In the genomic region with DNA sequence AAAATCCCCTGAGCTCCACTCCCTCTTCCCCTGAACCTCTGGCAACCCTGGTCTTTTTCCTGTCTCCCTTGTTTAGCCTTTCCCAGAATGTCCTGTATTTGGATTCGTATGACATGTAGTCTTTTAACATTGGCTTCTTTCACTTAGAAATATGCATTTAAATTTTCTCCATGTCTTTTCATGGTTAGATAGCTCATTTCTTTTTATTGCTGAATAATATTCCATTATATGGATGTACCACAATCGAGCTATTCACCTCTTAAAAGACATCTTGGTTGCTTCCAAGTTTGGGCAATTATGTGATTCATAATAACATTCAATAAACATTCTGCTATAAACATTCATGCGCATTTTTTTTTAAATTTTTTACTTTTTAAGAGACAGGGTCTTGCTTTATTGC, we compare ENCODE assay signal across 29 cellular contexts.
"Had no signal": no experiment of that assay in that cellular context is flagged by ENCODE, and none has a peak within 500 bp of the region (broad histone marks: within the 10 kb centered on the region; RNA-seq: fewer than 3 reads in every experiment).

No MANE protein-coding gene starts in this region.

- H3K4me1 Mint-ChIP-seq: stimulated activated effector memory CD8-positive, alpha-beta T cell treated with anti-CD3 and anti-CD28 coated beads, Interleukin-12 subunit alpha, Interleukin-12 subunit beta, amount 100 ng/mL, for 72 hours; stimulated activated memory B cell treated with anti-CD40 and anti-IgM and Interleukin-4, amounts not matched to agents 10 μg/mL and 1 μg/mL and 100 μg/mL, for 72 hours; stimulated activated naive B cell treated with anti-CD40 and anti-IgM and Interleukin-4, amounts not matched to agents 10 μg/mL and 1 μg/mL and 100 μg/mL, for 72 hours; stimulated activated naive CD8-positive, alpha-beta T cell treated with anti-CD3 and anti-CD28 coated beads, Interleukin-15, amount 100 ng/mL, for 72 hours had no signal

- H3K27ac Mint-ChIP-seq: stimulated activated effector memory CD8-positive, alpha-beta T cell treated with anti-CD3 and anti-CD28 coated beads, Interleukin-12 subunit alpha, Interleukin-12 subunit beta, amount 100 ng/mL, for 72 hours; stimulated activated memory B cell treated with anti-CD40 and anti-IgM and Interleukin-4, amounts not matched to agents 10 μg/mL and 1 μg/mL and 100 μg/mL, for 72 hours; stimulated activated naive B cell treated with anti-CD40 and anti-IgM and Interleukin-4, amounts not matched to agents 10 μg/mL and 1 μg/mL and 100 μg/mL, for 72 hours; stimulated activated naive CD8-positive, alpha-beta T cell treated with anti-CD3 and anti-CD28 coated beads, Interleukin-15, amount 100 ng/mL, for 72 hours; stimulated activated naive CD8-positive, alpha-beta T cell treated with anti-CD3 and anti-CD28 coated beads, Interleukin-15, Interleukin-2, amounts not matched to agents 100 ng/mL and 50 ng/mL, for 24 hours; type B pancreatic cell had no signal

- H3K36me3 Mint-ChIP-seq: stimulated activated effector memory CD8-positive, alpha-beta T cell treated with anti-CD3 and anti-CD28 coated beads, Interleukin-12 subunit alpha, Interleukin-12 subunit beta, amount 100 ng/mL, for 72 hours; stimulated activated memory B cell treated with anti-CD40 and anti-IgM and Interleukin-4, amounts not matched to agents 10 μg/mL and 1 μg/mL and 100 μg/mL, for 72 hours had no signal

- DNase-seq: stimulated activated CD4-positive, alpha-beta T cell treated with anti-CD3 and anti-CD28 coated beads, Interleukin-2, amount 100 ng/mL, for 48 hours; stimulated activated CD4-positive, alpha-beta T cell treated with anti-CD3 and anti-CD28 coated beads, Interleukin-4, amount 100 ng/mL, for 1 hour; stimulated activated CD4-positive, alpha-beta T cell treated with anti-CD3 and anti-CD28 coated beads, Interleukin-4, amount 100 ng/mL, for 24 hours; stimulated activated CD4-positive, alpha-beta T cell treated with anti-CD3 and anti-CD28 coated beads, Interleukin-4, amount 100 ng/mL, for 4 hours; stimulated activated CD8-positive, alpha-beta memory T cell treated with anti-CD3 and anti-CD28 coated beads, Interleukin-4, amount 100 ng/mL, for 48 hours; stimulated activated naive B cell treated with anti-CD40 and anti-IgM and Interleukin-4, amounts not matched to agents 10 μg/mL and 1 μg/mL and 100 μg/mL, for 72 hours; stimulated activated naive CD4-positive, alpha-beta T cell; stimulated activated naive CD4-positive, alpha-beta T cell treated with Interleukin-2 at 50 U/mL for 16 hours; stimulated activated naive CD8-positive, alpha-beta T cell treated with anti-CD3 and anti-CD28 coated beads, Interleukin-15, amount 100 ng/mL, for 72 hours; stimulated activated naive CD8-positive, alpha-beta T cell treated with anti-CD3 and anti-CD28 coated beads, Interleukin-15, Interleukin-2, amounts not matched to agents 100 U/mL and 50 U/mL, for 24 hours; stomach; substantia nigra; testis; tibial artery; transverse colon; trophoblast cell; upper lobe of left lung; upper lobe of right lung; uterus had no signal

- FAIRE-seq: urothelium cell line had no signal

- ATAC-seq: stimulated activated effector memory CD8-positive, alpha-beta T cell treated with anti-CD3 and anti-CD28 coated beads, Interleukin-12 subunit alpha, Interleukin-12 subunit beta, amount 100 ng/mL, for 72 hours; stimulated activated memory B cell treated with anti-CD40 and anti-IgM and Interleukin-4, amounts not matched to agents 10 μg/mL and 1 μg/mL and 100 μg/mL, for 72 hours; stimulated activated naive B cell treated with anti-CD40 and anti-IgM and Interleukin-4, amounts not matched to agents 10 μg/mL and 1 μg/mL and 100 μg/mL, for 72 hours; stimulated activated naive CD8-positive, alpha-beta T cell treated with anti-CD3 and anti-CD28 coated beads, Interleukin-15, amount 100 ng/mL, for 72 hours; stimulated activated naive CD8-positive, alpha-beta T cell treated with anti-CD3 and anti-CD28 coated beads, Interleukin-15, Interleukin-2, amounts not matched to agents 100 U/mL and 50 U/mL, for 24 hours; upper lobe of right lung had no signal

- H3K36me3 ChIP-seq: stomach, suprapubic skin, thoracic aorta, thyroid gland, tibial artery, tibial nerve, transverse colon, upper lobe of left lung, upper lobe of right lung, uterus, vagina had no signal

- H3K27ac ChIP-seq: stomach, suprapubic skin, testis, thoracic aorta, thyroid gland, tibial artery, tibial nerve, transverse colon, upper lobe of left lung, upper lobe of right lung, uterus, vagina had no signal

- H3K4me1 ChIP-seq: stomach, suprapubic skin, testis, tibial artery, transverse colon, upper lobe of left lung, upper lobe of right lung, uterus, vagina had no signal

- H3K27me3 Mint-ChIP-seq: stimulated activated memory B cell treated with anti-CD40 and anti-IgM and Interleukin-4, amounts not matched to agents 10 μg/mL and 1 μg/mL and 100 μg/mL, for 72 hours had no signal

- H3K4me3 ChIP-seq: stomach, suprapubic skin, testis, thoracic aorta, thyroid gland, tibial artery, tibial nerve, transverse colon, upper lobe of left lung, upper lobe of right lung, uterus, vagina had no signal

- H3K4me3 Mint-ChIP-seq: stimulated activated effector memory CD8-positive, alpha-beta T cell treated with anti-CD3 and anti-CD28 coated beads, Interleukin-12 subunit alpha, Interleukin-12 subunit beta, amount 100 ng/mL, for 72 hours; stimulated activated memory B cell treated with anti-CD40 and anti-IgM and Interleukin-4, amounts not matched to agents 10 μg/mL and 1 μg/mL and 100 μg/mL, for 72 hours; stimulated activated naive B cell treated with anti-CD40 and anti-IgM and Interleukin-4, amounts not matched to agents 10 μg/mL and 1 μg/mL and 100 μg/mL, for 72 hours; stimulated activated naive CD8-positive, alpha-beta T cell treated with anti-CD3 and anti-CD28 coated beads, Interleukin-15, amount 100 ng/mL, for 72 hours; stimulated activated naive CD8-positive, alpha-beta T cell treated with anti-CD3 and anti-CD28 coated beads, Interleukin-15, Interleukin-2, amounts not matched to agents 100 ng/mL and 50 ng/mL, for 24 hours; type B pancreatic cell had no signal

- H3K9me3 ChIP-seq: testis, thoracic aorta, thyroid gland, upper lobe of right lung, uterus, vagina had no signal

- H3K27me3 ChIP-seq: testis, thyroid gland, tibial artery, tibial nerve, transverse colon, upper lobe of left lung, uterus, vagina had no signal
